Comparison of ENCODE assay signal across 15 cellular contexts in genomic region chr13:76917755-76918481, GRCh38. TPM values are rescaled to one million over a fixed set of nuclear protein-coding genes. Genes with fewer than 3 reads are reported as not detected.
DNase-seq lines count a peak whose midpoint lies in the region; TF ChIP-seq lines count a peak whose summit lies in the region.
"Not testable (repeated sequence)": the region's sequence is repeated elsewhere in the genome, so short reads cannot be mapped to it uniquely, and the experiment has no call there.
"Had no signal": no experiment of that assay in that cellular context is flagged by ENCODE, and none has a peak within 500 bp of the region (broad histone marks: within the 10 kb centered on the region; RNA-seq: fewer than 3 reads in every experiment).

No MANE protein-coding gene starts in this region.

- POLR2A ChIA-PET in SK-N-SH (lab: Yijun Ruan, JAX): not testable (repeated sequence)

- H3K36me3 ChIP-seq in GM23248 (ENCODE audit: low read depth); SK-N-SH (replicated peaks in 1 of 2; ENCODE audit: control insufficient read depth in 1 of 2, insufficient read depth in 2 of 2, low read length in 1 of 2); mammary epithelial cell (ENCODE audit: insufficient read depth, low read length); hepatocyte (replicated peaks; ENCODE audit: insufficient read depth, low read depth); suprapubic skin: not testable (repeated sequence)

- not testable (repeated sequence) for H3K79me2 ChIP-seq in GM23248 (ENCODE audit: insufficient read depth); SK-N-SH (ENCODE audit: insufficient read depth); mammary epithelial cell (ENCODE audit: insufficient read depth, low read length); hepatocyte

- WGBS in GM23248 (ENCODE audit: low coverage in 1 of 2, low lambda C conversion rate in 2 of 2, missing lambda C conversion rate in 2 of 2), 2 experiments: 41 to 49% methylated on average over 11 to 12 of the region's 12 CpGs
- 69% methylated on average over 10 of the region's 12 CpGs for WGBS in SK-N-SH (ENCODE audit: low lambda C conversion rate)
- 59% methylated on average over 8 of the region's 12 CpGs for WGBS in mammary epithelial cell (ENCODE audit: low coverage, missing lambda C conversion rate)
- WGBS in hepatocyte (ENCODE audit: low lambda C conversion rate, missing lambda C conversion rate): 44% methylated on average over 12 of the region's 12 CpGs
- WGBS in suprapubic skin: 62% methylated on average over 11 of the region's 12 CpGs

- not testable (repeated sequence) for H3K9me2 ChIP-seq in GM23248 (ENCODE audit: insufficient read depth); SK-N-SH; hepatocyte (replicated peaks; ENCODE audit: insufficient read depth)

- CTCF ChIA-PET in SK-N-SH (lab: Yijun Ruan, JAX): interaction anchor here (1.3 to 2.0 kb wide), 2 partner anchors 13 to 14 kb away, joined by 3 to 7 read pairs; no protein-coding TSS in a partner anchor
- CTCF ChIA-PET in mammary epithelial cell (lab: Charles Lee; ENCODE audit: low non-redundant PET): not testable (repeated sequence)

- not testable (repeated sequence) for H3K27me3 ChIP-seq in GM23248 (replicated peaks; ENCODE audit: insufficient read depth); SK-N-SH (ENCODE audit: insufficient read depth); mammary epithelial cell (ENCODE audit: insufficient read depth, low read length); hepatocyte; suprapubic skin

- H3K4me1 ChIP-seq in GM23248 (ENCODE audit: insufficient read depth) (peaks cover 25% of the 10 kb centered on the region), mammary epithelial cell (ENCODE audit: insufficient read depth, low read length) (peaks cover 13% of the 10 kb centered on the region), hepatocyte (ENCODE audit: insufficient read depth) (peaks cover 11% of the 10 kb centered on the region), suprapubic skin (peaks cover 14% of the 10 kb centered on the region)
- H3K4me1 ChIP-seq in SK-N-SH (ENCODE audit: control insufficient read depth in 1 of 2, insufficient read depth in 2 of 2, low read depth in 1 of 2, low read length in 1 of 2): not testable (repeated sequence)

- not testable (repeated sequence) for TF ChIP-seq RAD21 in SK-N-SH (IDR thresholded peaks at IDR 0.05; ENCODE audit: low read length)

- in situ Hi-C loops in GM23248 (cut with MboI): not testable (repeated sequence)
- in situ Hi-C loops in mammary epithelial cell (cut with MboI; ENCODE audit: low sequenced_read_pairs in 2 of 2): loop anchor here in 1 of 2 donors (25.0 kb wide), 1 partner anchor 1031 kb away; no protein-coding TSS in a partner anchor

- dilution Hi-C loops in mammary epithelial cell (cut with HindIII; ENCODE audit: low sequenced_read_pairs): loop anchor here (25.0 kb wide), 1 partner anchor 1056 kb away; no protein-coding TSS in a partner anchor

- DNase-seq in AG09309 (ENCODE audit: low read depth) (peak; percentile 43), GM23248 (peak; percentile 78), SK-N-SH (peak; percentile 22), mammary epithelial cell (peak; percentile 52), fibroblast of gingiva (ENCODE audit: low read depth) (peak; percentile 43), hepatocyte (ENCODE audit: low spot score) (peak; percentile 67), mucosa of gallbladder (ENCODE audit: low spot score) (peak; percentile 14)
- not testable (repeated sequence) for DNase-seq in suprapubic skin (ENCODE audit: low spot score in 2 of 2)

- BruUV-seq in mammary epithelial cell (replicated peaks; lab: Mats Ljungman, UMichigan): not testable (repeated sequence)

- intact Hi-C loops in mammary epithelial cell (cut with micrococcal nuclease): not testable (repeated sequence)

- H4K20me1 ChIP-seq in GM23248 (ENCODE audit: insufficient read depth); SK-N-SH (ENCODE audit: insufficient read depth); mammary epithelial cell (ENCODE audit: insufficient read depth, low read length); hepatocyte (ENCODE audit: insufficient read depth, poor library complexity, severe bottlenecking): not testable (repeated sequence)

- H3K9ac ChIP-seq in GM23248: peak overlapping the region; percentile 65
- H3K9ac ChIP-seq in SK-N-SH; mammary epithelial cell (ENCODE audit: insufficient read depth, low read length): not testable (repeated sequence)

- not testable (repeated sequence) for TF ChIP-seq CTCF in AG09309 (IDR thresholded peaks at IDR 0.05; ENCODE audit: control insufficient read depth, insufficient read depth, low read depth, low read length, missing control alignments); SK-N-SH (IDR thresholded peaks at IDR 0.05); mammary epithelial cell (conservative IDR thresholded peaks at IDR 0.05 in 1 of 2, IDR thresholded peaks at IDR 0.05 in 1 of 2; ENCODE audit: extremely low read depth in 1 of 2, insufficient read depth in 1 of 2, low read depth in 1 of 2, low read length in 2 of 2); hepatocyte (IDR thresholded peaks at IDR 0.05; ENCODE audit: poor library complexity); suprapubic skin (IDR thresholded peaks at IDR 0.05)

- TF ChIP-seq EP300 in SK-N-SH (IDR thresholded peaks at IDR 0.05; ENCODE audit: borderline replicate concordance in 1 of 2, low read depth in 1 of 2, low read length in 1 of 2); suprapubic skin (IDR thresholded peaks at IDR 0.05): not testable (repeated sequence)

- not testable (repeated sequence) for TF ChIP-seq POLR2A in suprapubic skin (IDR thresholded peaks at IDR 0.05)

- H3K27ac ChIP-seq in GM23248 (peak overlapping the region; percentile 82), mammary epithelial cell (ENCODE audit: insufficient read depth, low read depth, low read length) (peak overlapping the region; percentile 31), hepatocyte (peak overlapping the region; percentile 90), suprapubic skin (peak overlapping the region; percentile 60)
- H3K27ac ChIP-seq in SK-N-SH (ENCODE audit: low read depth in 2 of 2, low read length in 1 of 2): not testable (repeated sequence)

- not testable (repeated sequence) for H3K9me3 ChIP-seq in GM23248 (ENCODE audit: low read depth); SK-N-SH; mammary epithelial cell (replicated peaks; ENCODE audit: insufficient read depth, low read length); hepatocyte (ENCODE audit: low read depth); suprapubic skin

- H3F3A ChIP-seq in GM23248 (ENCODE audit: insufficient read depth): peaks cover 24% of the 10 kb centered on the region
- not testable (repeated sequence) for H3F3A ChIP-seq in SK-N-SH (replicated peaks; ENCODE audit: insufficient read depth)

- H2AFZ ChIP-seq in GM23248 (peak overlapping the region; percentile 68), mammary epithelial cell (ENCODE audit: low read depth, low read length) (peak overlapping the region; percentile 86), hepatocyte (peak overlapping the region; percentile 29)
- not testable (repeated sequence) for H2AFZ ChIP-seq in SK-N-SH (ENCODE audit: low read depth)

- not testable (repeated sequence) for H3K4me3 ChIP-seq in AG09309 (ENCODE audit: control insufficient read depth, low read depth, low read length); GM23248; SK-N-SH (ENCODE audit: low read depth in 2 of 2, low read length in 1 of 2); mammary epithelial cell (replicated peaks in 1 of 3; ENCODE audit: insufficient read depth in 1 of 3, low read depth in 2 of 3, low read length in 3 of 3); hepatocyte; suprapubic skin

- H3K4me2 ChIP-seq in GM23248 (ENCODE audit: unreplicated experiment) (peak overlapping the region; percentile 12), hepatocyte (peak overlapping the region; percentile 28)
- not testable (repeated sequence) for H3K4me2 ChIP-seq in SK-N-SH; mammary epithelial cell (ENCODE audit: insufficient read depth, low read depth, low read length)

RNA-seq across cellular contexts. Expression of gene ACOD1, which starts 30.4 kb away (rescaled TPM):
- total RNA-seq in GM23248 (2014; rRNA removed; shearing (Covaris generic)): not detected in 2 replicates
- polyA plus RNA-seq in GM23248 (2016; fragmentation: Nextera tagmentation; extraction: Ambion mirVana) (not detected in 2 replicates), SK-N-SH (2012; rRNA removed) (not detected in 2 replicates), mammary epithelial cell (not detected), hepatocyte (not detected in 2 replicates)
- polyA plus RNA-seq in SK-N-SH (2012; cell fraction: cytosol; rRNA removed): not detected in 2 replicates
- polyA plus RNA-seq in SK-N-SH (2012; cell fraction: nucleus; rRNA removed): not detected in 2 replicates
- total RNA-seq in mammary epithelial cell (not detected), hepatocyte (not detected in 2 replicates), mucosa of gallbladder (not detected), suprapubic skin (not detected)
- not detected for polyA minus RNA-seq in mammary epithelial cell
- total RNA-seq: A172; activated CD4-positive, alpha-beta memory T cell treated with anti-CD3 and anti-CD28 coated beads for 36 hours; activated naive CD8-positive, alpha-beta T cell treated with anti-CD3 and anti-CD28 coated beads for 36 hours; colonic mucosa; left colon; prostate gland had no signal
- polyA plus RNA-seq: CD14-positive monocyte had no signal

RNA-seq across cellular contexts. Expression of gene KCTD12, which starts 31.7 kb away (rescaled TPM):
- 26.4 and 30.4 TPM in 2 replicates for total RNA-seq in GM23248 (2014; rRNA removed; shearing (Covaris generic))
- polyA plus RNA-seq in GM23248 (2016; fragmentation: Nextera tagmentation; extraction: Ambion mirVana) (4.0 and 4.5 TPM in 2 replicates), SK-N-SH (2012; rRNA removed) (0.93 and 1.0 TPM in 2 replicates), mammary epithelial cell (25.3 TPM), hepatocyte (7.7 and 9.1 TPM in 2 replicates)
- 1.7 TPM in 2 replicates for polyA plus RNA-seq in SK-N-SH (2012; cell fraction: cytosol; rRNA removed)
- polyA plus RNA-seq in SK-N-SH (2012; cell fraction: nucleus; rRNA removed): 0.40 and 0.61 TPM in 2 replicates
- total RNA-seq in mammary epithelial cell (10 to 100 TPM; 57.0 to 80.1 TPM), hepatocyte (62.8 and 70.5 TPM in 2 replicates), mucosa of gallbladder (77.3 TPM), suprapubic skin (10 to 100 TPM; 27.3 to 61.7 (median 35.3) TPM)
- polyA minus RNA-seq in mammary epithelial cell: 52.3 TPM
